Comparison of ENCODE assay signal across 32 cellular contexts in genomic region chr18:654601-655000, GRCh38. TPM values are rescaled to one million over a fixed set of nuclear protein-coding genes. Genes with fewer than 3 reads are reported as not detected.
"Had no signal": no experiment of that assay in that cellular context is flagged by ENCODE, and none has a peak within 500 bp of the region (broad histone marks: within the 10 kb centered on the region; RNA-seq: fewer than 3 reads in every experiment).

No MANE protein-coding gene starts in this region.

- H3K4me3 Mint-ChIP-seq: activated B cell treated with CpG ODN at 0.5 μM for 24 hours; activated CD4-positive, alpha-beta memory T cell treated with anti-CD3 and anti-CD28 coated beads, Interleukin-2, amount 10 ng/mL, durations not matched to agents 7 days and 5 days; activated CD4-positive, alpha-beta T cell treated with anti-CD3 and anti-CD28 coated beads, Interleukin-2, amount 10 ng/mL, durations not matched to agents 7 days and 5 days; activated naive CD8-positive, alpha-beta T cell; activated T-cell treated with anti-CD3 and anti-CD28 coated beads, Interleukin-2, amount 50 U/mL, for 24 hours; activated T-cell treated with anti-CD3 and anti-CD28 coated beads, Interleukin-2, amount 50 U/mL, for 72 hours; central memory CD8-positive, alpha-beta T cell; dendritic cell treated with granulocyte-macrophage colony-stimulating factor and Interleukin-4, amounts not matched to agents 40 ng/mL and 50 ng/mL, for 4 days; endodermal cell; T-helper 17 cell had no signal

- H3K27ac Mint-ChIP-seq: activated B cell treated with CpG ODN at 0.5 μM for 24 hours; activated CD4-positive, alpha-beta T cell treated with anti-CD3 and anti-CD28 coated beads, Interleukin-2, amount 10 ng/mL, durations not matched to agents 7 days and 5 days; activated naive CD8-positive, alpha-beta T cell; activated T-cell treated with anti-CD3 and anti-CD28 coated beads, Interleukin-2, amount 50 U/mL, for 24 hours; activated T-cell treated with anti-CD3 and anti-CD28 coated beads, Interleukin-2, amount 50 U/mL, for 72 hours; dendritic cell treated with granulocyte-macrophage colony-stimulating factor and Interleukin-4, amounts not matched to agents 40 ng/mL and 50 ng/mL, for 4 days; endodermal cell; T-helper 17 cell; T-helper 2 cell treated with Interferon-gamma antibody and Interleukin-4, amounts not matched to agents 5 μg/mL and 100 μg/mL, for 36 hours had no signal

- ATAC-seq: activated CD4-positive, CD25-positive, alpha-beta regulatory T cell treated with anti-CD3 and anti-CD28 coated beads, Interleukin-2, amount 50 U/mL, for 24 hours; activated T-cell treated with anti-CD3 and anti-CD28 coated beads, Interleukin-2, amount 50 U/mL, for 72 hours; esophagus mucosa; T-helper 17 cell had no signal

- H3K9me3 Mint-ChIP-seq: activated B cell treated with CpG ODN at 0.5 μM for 24 hours; activated CD4-positive, alpha-beta memory T cell treated with anti-CD3 and anti-CD28 coated beads, Interleukin-2, amount 10 ng/mL, durations not matched to agents 7 days and 5 days; activated CD4-positive, alpha-beta T cell treated with anti-CD3 and anti-CD28 coated beads, Interleukin-2, amount 10 ng/mL, durations not matched to agents 7 days and 5 days; activated T-cell treated with anti-CD3 and anti-CD28 coated beads, Interleukin-2, amount 50 U/mL, for 24 hours; activated T-cell treated with anti-CD3 and anti-CD28 coated beads, Interleukin-2, amount 50 U/mL, for 72 hours; central memory CD8-positive, alpha-beta T cell; dendritic cell treated with granulocyte-macrophage colony-stimulating factor and Interleukin-4, amounts not matched to agents 40 ng/mL and 50 ng/mL, for 4 days; endodermal cell; T-helper 2 cell treated with Interferon-gamma antibody and Interleukin-4, amounts not matched to agents 5 μg/mL and 100 μg/mL, for 36 hours had no signal

- H3K27me3 Mint-ChIP-seq: activated CD4-positive, alpha-beta memory T cell treated with anti-CD3 and anti-CD28 coated beads, Interleukin-2, amount 10 ng/mL, durations not matched to agents 7 days and 5 days; activated CD4-positive, alpha-beta T cell treated with anti-CD3 and anti-CD28 coated beads, Interleukin-2, amount 10 ng/mL, durations not matched to agents 7 days and 5 days had no signal

- H3K27me3 ChIP-seq: brain microvascular endothelial cell had no signal

- H3K27ac ChIP-seq: brain microvascular endothelial cell, coronary artery, WERI-Rb-1 had no signal

- H3K36me3 ChIP-seq: brain microvascular endothelial cell had no signal

- DNase-seq: activated B cell treated with CpG ODN at 0.5 μM for 24 hours; activated CD4-positive, alpha-beta memory T cell treated with anti-CD3 and anti-CD28 coated beads, Interleukin-2, amount 10 ng/mL, durations not matched to agents 7 days and 5 days; activated CD4-positive, alpha-beta T cell treated with anti-CD3 and anti-CD28 coated beads, Interleukin-2, amount 10 ng/mL, durations not matched to agents 7 days and 5 days; activated CD4-positive, alpha-beta T cell treated with anti-CD3 and anti-CD28 coated beads, Interleukin-2, amount 50 U/mL, for 4 hours; activated CD8-positive, alpha-beta memory T cell treated with anti-CD3 and anti-CD28 coated beads, Interleukin-2, amount 50 U/mL, for 48 hours; activated effector memory CD4-positive, alpha-beta T cell treated with Interleukin-2 at 50 U/mL for 16 hours; activated gamma-delta T cell treated with Interleukin-2 at 50 U/mL for 16 hours; activated naive CD4-positive, alpha-beta T cell treated with anti-CD3 and anti-CD28 coated beads, Interleukin-2, amount 50 U/mL, for 16 hours; activated naive CD4-positive, alpha-beta T cell treated with Interleukin-2 at 50 U/mL for 16 hours; activated T-cell treated with anti-CD3 and anti-CD28 coated beads for 4 hours; activated T-cell treated with anti-CD3 and anti-CD28 coated beads, Interleukin-2, amount 50 U/mL, for 24 hours; activated T-cell treated with anti-CD3 and anti-CD28 coated beads, Interleukin-2, amount 50 U/mL, for 72 hours; amniotic stem cell; anterior cingulate cortex; brain microvascular endothelial cell; dorsolateral prefrontal cortex; effector memory CD4-positive, alpha-beta T cell; endodermal cell; foreskin fibroblast; T-helper 17 cell; T1000; WERI-Rb-1 had no signal

- H3K4me3 ChIP-seq: coronary artery, dorsolateral prefrontal cortex had no signal

RNA-seq across cellular contexts. Expression of gene CLUL1, which starts 57.8 kb away (rescaled TPM):
- total RNA-seq: activated B cell treated with CpG ODN at 0.5 μM for 24 hours; activated CD4-positive, alpha-beta memory T cell treated with anti-CD3 and anti-CD28 coated beads, Interleukin-2, amount 10 ng/mL, durations not matched to agents 7 days and 5 days; activated CD4-positive, alpha-beta T cell treated with anti-CD3 and anti-CD28 coated beads, Interleukin-2, amount 10 ng/mL, durations not matched to agents 7 days and 5 days; activated T-cell treated with anti-CD3 and anti-CD28 coated beads, Interleukin-2, amount 50 U/mL, for 72 hours; bronchial epithelial cell; cardiac septum; epithelial cell of proximal tubule; T-helper 17 cell had no signal
